ENCODE assay signal across 10 cellular contexts in genomic region chr12:25811656-25812126, GRCh38.
A peak's percentile ranks its signal among the peaks of the same experiment; 100 is the strongest.
DNase-seq lines count a peak whose midpoint lies in the region; ATAC-seq lines count a peak whose summit lies in the region.
"Had no signal": no experiment of that assay in that cellular context is flagged by ENCODE, and none has a peak within 500 bp of the region (broad histone marks: within the 10 kb centered on the region; RNA-seq: fewer than 3 reads in every experiment).

No MANE protein-coding gene starts in this region.

- H2BK120ac ChIP-seq in neuronal stem cell (ENCODE audit: low read depth, low read length): no peak overlapping the region

- no peaks in the 10 kb centered on the region for H3K79me1 ChIP-seq in neuronal stem cell (ENCODE audit: low read depth, low read length)

- no peak overlapping the region for H4K91ac ChIP-seq in neuronal stem cell (ENCODE audit: low read depth, low read length, poor library complexity)

- H3K4me2 ChIP-seq in neuronal stem cell (ENCODE audit: insufficient read depth, low read length, poor library complexity, severe bottlenecking): no peak overlapping the region

- peaks cover 17% of the 10 kb centered on the region for H3K4me1 Mint-ChIP-seq in activated CD4-positive, alpha-beta T cell treated with anti-CD3 and anti-CD28 coated beads, Interleukin-2, amount 10 ng/mL, durations not matched to agents 7 days and 5 days

- no peak overlapping the region for H3K9ac ChIP-seq in neuronal stem cell (ENCODE audit: low read depth, low read length, poor library complexity)

- no peak overlapping the region for H3K4me3 ChIP-seq in neuronal stem cell (ENCODE audit: low read length in 2 of 2)
- H3K4me3 ChIP-seq: stomach had no signal

- H3K4ac ChIP-seq in neuronal stem cell (ENCODE audit: low read length): no peak overlapping the region

- POLR2A ChIA-PET in activated CD4-positive, alpha-beta T cell treated with anti-CD3 and anti-CD28 coated beads, Interleukin-2, amount 10 ng/mL, durations not matched to agents 7 days and 5 days (lab: Charles Lee): no interaction called here

- no peak overlapping the region for H3K27ac ChIP-seq in neuronal stem cell (replicated peaks; ENCODE audit: low read length)
- H3K27ac ChIP-seq: stomach had no signal

- H3K9me3 Mint-ChIP-seq in activated CD4-positive, alpha-beta T cell treated with anti-CD3 and anti-CD28 coated beads, Interleukin-2, amount 10 ng/mL, durations not matched to agents 7 days and 5 days: no peaks in the 10 kb centered on the region

- H3K4me3 Mint-ChIP-seq in activated CD4-positive, alpha-beta T cell treated with anti-CD3 and anti-CD28 coated beads, Interleukin-2, amount 10 ng/mL, durations not matched to agents 7 days and 5 days: no peak overlapping the region

- no peak overlapping the region for H4K8ac ChIP-seq in neuronal stem cell (ENCODE audit: low read depth, low read length)

- H2AFZ ChIP-seq in neuronal stem cell (ENCODE audit: low read length): peak overlapping the region; percentile 45

- no peaks in the 10 kb centered on the region for H3K36me3 Mint-ChIP-seq in activated CD4-positive, alpha-beta T cell treated with anti-CD3 and anti-CD28 coated beads, Interleukin-2, amount 10 ng/mL, durations not matched to agents 7 days and 5 days (ENCODE audit: low read depth)

- H3K36me3 ChIP-seq in neuronal stem cell (replicated peaks in 1 of 2; ENCODE audit: control insufficient read depth in 2 of 2, insufficient read depth in 2 of 2, low read length in 2 of 2): no peaks in the 10 kb centered on the region
- H3K36me3 ChIP-seq: stomach had no signal

- H3K27ac Mint-ChIP-seq in activated CD4-positive, alpha-beta T cell treated with anti-CD3 and anti-CD28 coated beads, Interleukin-2, amount 10 ng/mL, durations not matched to agents 7 days and 5 days: no peak overlapping the region
- H3K27ac Mint-ChIP-seq: activated T-cell treated with anti-CD3 and anti-CD28 coated beads, Interleukin-2, amount 50 U/mL, for 72 hours had no signal

- no CpG with 5 or more reads among the region's 5 CpGs for WGBS in neuronal stem cell (ENCODE audit: extremely low coverage in 2 of 2, insufficient read length in 2 of 2, insufficient replicate concordance in 1 of 2), 2 donors

- H3K27me3 ChIP-seq in neuronal stem cell (ENCODE audit: control insufficient read depth in 3 of 3, insufficient read depth in 3 of 3, low read depth in 1 of 3, low read length in 3 of 3): no peaks in the 10 kb centered on the region
- H3K27me3 ChIP-seq: stomach had no signal

- peak; percentile 70 for ATAC-seq in GM18520 (IDR thresholded peaks at IDR 0.05; ENCODE audit: unreplicated experiment)
- peak; percentile 57 for ATAC-seq in HG02571 (IDR thresholded peaks at IDR 0.05; ENCODE audit: unreplicated experiment)

- H2AK5ac ChIP-seq in neuronal stem cell (ENCODE audit: low read depth, low read length): no peak overlapping the region

- DNase-seq in NOMO-1 treated with dmso at 0.1 percent for 144 hours (lab: John Stamatoyannopoulos, UW; ENCODE audit: unreplicated experiment) (peak; percentile 50), neuronal stem cell (ENCODE audit: low spot score) (no peak), NCI-H1694 treated with DMSO at 0.1 percent for 48 hours (lab: John Stamatoyannopoulos, UW) (no peak)
- no peak for DNase-seq in stimulated activated CD4-positive, alpha-beta T cell treated with anti-CD3 and anti-CD28 coated beads, Interleukin-4, amount 100 ng/mL, for 4 hours
- DNase-seq in central memory CD4-positive, alpha-beta T cell: no peak
- DNase-seq in activated CD4-positive, alpha-beta T cell treated with anti-CD3 and anti-CD28 coated beads, Interleukin-2, amount 10 ng/mL, durations not matched to agents 7 days and 5 days: no peak
- DNase-seq: stomach had no signal

- H2BK15ac ChIP-seq in neuronal stem cell (ENCODE audit: low read length): no peak overlapping the region

- no peaks in the 10 kb centered on the region for H3K4me1 ChIP-seq in neuronal stem cell (ENCODE audit: control insufficient read depth in 2 of 2, insufficient read depth in 1 of 2, low read depth in 1 of 2, low read length in 2 of 2)
- H3K4me1 ChIP-seq: stomach had no signal

- H3K27me3 Mint-ChIP-seq in activated CD4-positive, alpha-beta T cell treated with anti-CD3 and anti-CD28 coated beads, Interleukin-2, amount 10 ng/mL, durations not matched to agents 7 days and 5 days: no peaks in the 10 kb centered on the region

- H3K9me3 ChIP-seq in neuronal stem cell (replicated peaks in 1 of 2; ENCODE audit: control insufficient read depth in 2 of 2, insufficient read depth in 1 of 2, low read depth in 1 of 2, low read length in 2 of 2): no peaks in the 10 kb centered on the region
- H3K9me3 ChIP-seq: stomach had no signal

- H3K18ac ChIP-seq in neuronal stem cell (ENCODE audit: low read length): no peak overlapping the region

- no peak overlapping the region for H3K23ac ChIP-seq in neuronal stem cell (ENCODE audit: low read depth, low read length, poor library complexity)

- no peak overlapping the region for H3K14ac ChIP-seq in neuronal stem cell (ENCODE audit: low read length)

- CTCF ChIA-PET in activated CD4-positive, alpha-beta T cell treated with anti-CD3 and anti-CD28 coated beads, Interleukin-2, amount 10 ng/mL, durations not matched to agents 7 days and 5 days (lab: Charles Lee): no interaction called here

- no peak overlapping the region for H2BK5ac ChIP-seq in neuronal stem cell (ENCODE audit: low read length)

- H2BK12ac ChIP-seq in neuronal stem cell (ENCODE audit: low read length): no peak overlapping the region
